7 cellular contexts compared by ENCODE assay signal in the genomic region with DNA sequence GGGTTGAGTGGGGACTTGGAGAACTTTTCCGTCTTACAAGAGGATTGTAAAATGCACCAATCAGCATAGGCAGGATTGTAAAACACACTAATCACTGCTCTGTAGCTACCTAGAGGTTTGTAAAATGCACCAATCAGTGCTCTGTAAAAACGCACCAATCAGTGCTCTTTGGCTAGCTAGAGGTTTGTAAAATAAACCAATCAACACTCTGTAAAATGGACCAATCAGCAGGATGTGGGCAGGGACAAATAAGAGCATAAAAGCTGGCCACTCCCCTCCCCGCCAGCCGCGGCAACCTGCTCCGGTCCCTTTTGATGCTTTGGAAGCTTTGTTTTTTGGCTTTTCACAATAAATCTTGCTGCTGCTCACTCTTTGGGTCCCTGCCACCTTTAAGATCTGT. TPM values are rescaled to one million over a fixed set of nuclear protein-coding genes. Genes with fewer than 3 reads are reported as not detected.
DNase-seq lines count a peak whose midpoint lies in the region; ATAC-seq, FAIRE-seq and TF ChIP-seq lines count a peak whose summit lies in the region.
"Not testable (repeated sequence)": the region's sequence is repeated elsewhere in the genome, so short reads cannot be mapped to it uniquely, and the experiment has no call there.

No MANE protein-coding gene starts in this region.

- H3K18ac ChIP-seq in H1 (ENCODE audit: extremely low read depth, low read length): not testable (repeated sequence)

- not testable (repeated sequence) for H3K4me3 Mint-ChIP-seq in WTC11; dendritic cell treated with granulocyte-macrophage colony-stimulating factor and Interleukin-4, amounts not matched to agents 40 ng/mL and 50 ng/mL, for 4 days

- in situ Hi-C loops in K562 (cut with MboI); HepG2 (cut with HindIII; ENCODE audit: extremely low pct_ligation_motif_present, low pct_unique_long_range_greater_than_20kb): not testable (repeated sequence)

- H3K9me1 ChIP-seq in K562 (ENCODE audit: control insufficient read depth, insufficient read depth, low read length): not testable (repeated sequence)

- not testable (repeated sequence) for H3K9ac ChIP-seq in K562 (ENCODE audit: insufficient read depth in 1 of 2, low read depth in 2 of 2, low read length in 2 of 2); colonic mucosa (ENCODE audit: low read depth in 2 of 2, low read length in 2 of 2); H1 (replicated peaks in 1 of 4; ENCODE audit: extremely low read depth in 1 of 4, low read depth in 3 of 4, low read length in 3 of 4); HepG2 (ENCODE audit: insufficient read depth, low read depth, low read length)

- H2AK5ac ChIP-seq in H1 (ENCODE audit: low read depth, low read length): not testable (repeated sequence)

- H3K23ac ChIP-seq in H1 (ENCODE audit: insufficient read length): not testable (repeated sequence)

- FAIRE-seq in K562 (lab: Jason Lieb, UNC); H1 (lab: Jason Lieb, UNC); HepG2 (lab: Jason Lieb, UNC): not testable (repeated sequence)

- not testable (repeated sequence) for H4K91ac ChIP-seq in H1 (replicated peaks; ENCODE audit: insufficient read length, low read length)

- H3K4me3 ChIP-seq in K562; colonic mucosa; H1 (ENCODE audit: extremely low read depth in 1 of 4, insufficient read depth in 2 of 4, low read depth in 3 of 4, low read length in 4 of 4); HepG2 (replicated peaks in 1 of 3; ENCODE audit: insufficient read depth in 1 of 3, low read depth in 2 of 3, low read length in 3 of 3): not testable (repeated sequence)

- H3K27ac ChIP-seq in RWPE1 (peak overlapping the region; percentile 73), colonic mucosa (peak overlapping the region; percentile 62)
- not testable (repeated sequence) for H3K27ac ChIP-seq in K562 (ENCODE audit: extremely low read depth, low read depth, low read length); H1 (ENCODE audit: low read depth, low read length); HepG2 (ENCODE audit: extremely low read length, insufficient read depth, low read length)

- not testable (repeated sequence) for H3K36me3 ChIP-seq in K562 (ENCODE audit: control insufficient read depth, insufficient read depth, low read length); colonic mucosa; H1 (ENCODE audit: control insufficient read depth in 2 of 4, insufficient read depth in 4 of 4, low read length in 3 of 4); HepG2 (replicated peaks in 1 of 2; ENCODE audit: control insufficient read depth in 1 of 2, insufficient read depth in 2 of 2, low read length in 2 of 2)

- not testable (repeated sequence) for ATAC-seq in WTC11, K562, HepG2

- not testable (repeated sequence) for H3K9me3 ChIP-seq in K562 (replicated peaks; ENCODE audit: control insufficient read depth, insufficient read depth, low read depth, low read length); colonic mucosa; H1 (ENCODE audit: insufficient read depth in 2 of 2, low read depth in 1 of 2, low read length in 1 of 2); HepG2 (ENCODE audit: low read length)

- H3K4me1 Mint-ChIP-seq in WTC11: peaks cover 18% of the 10 kb centered on the region
- peaks cover 15% of the 10 kb centered on the region for H3K4me1 Mint-ChIP-seq in dendritic cell treated with granulocyte-macrophage colony-stimulating factor and Interleukin-4, amounts not matched to agents 40 ng/mL and 50 ng/mL, for 4 days (ENCODE audit: low read depth)

- not testable (repeated sequence) for TF ChIP-seq CTCF in RWPE1 (conservative IDR thresholded peaks at IDR 0.05; ENCODE audit: low read depth); WTC11 (IDR thresholded peaks at IDR 0.05); K562 (IDR thresholded peaks at IDR 0.05 in 2 of 3, conservative IDR thresholded peaks at IDR 0.05 in 1 of 3; ENCODE audit: insufficient read depth in 2 of 3, low read depth in 1 of 3, low read length in 3 of 3); colonic mucosa (IDR thresholded peaks at IDR 0.05); H1 (IDR thresholded peaks at IDR 0.05; ENCODE audit: control extremely low read depth in 1 of 3, insufficient read depth in 1 of 3, low read depth in 1 of 3, low read length in 3 of 3); HepG2 (CRISPR knock-in tag; IDR thresholded peaks at IDR 0.05)

- H2BK15ac ChIP-seq in H1 (ENCODE audit: low read length): not testable (repeated sequence)

- POLR2A ChIA-PET in RWPE1 (lab: Yijun Ruan, JAX; ENCODE audit: low non-redundant PET); WTC11 (lab: Charles Lee): not testable (repeated sequence)
- POLR2A ChIA-PET in K562 (lab: Yijun Ruan, JAX): interaction anchor here (0.6 to 1.3 kb wide), 4 partner anchors 10 to 443 kb away, joined by 3 to 5 read pairs (median 4); no protein-coding TSS in a partner anchor
- POLR2A ChIA-PET in H1 (lab: Charles Lee; ENCODE audit: partially characterized antibody): interaction anchor here (0.7 kb wide), 1 partner anchor 14 kb away, joined by 3 read pairs; no protein-coding TSS in a partner anchor
- POLR2A ChIA-PET in HepG2 (lab: Yijun Ruan, JAX): interaction anchor here (0.6 kb wide), 1 partner anchor 417 kb away, joined by 3 read pairs; no protein-coding TSS in a partner anchor

- H4K8ac ChIP-seq in H1 (ENCODE audit: extremely low read depth, insufficient read depth, low read length): not testable (repeated sequence)

- H2AFZ ChIP-seq in K562 (ENCODE audit: low read depth, low read length); H1 (ENCODE audit: low read length); HepG2 (ENCODE audit: low read length): not testable (repeated sequence)

- not testable (repeated sequence) for TF ChIP-seq POLR2A in K562 (conservative IDR thresholded peaks at IDR 0.05); H1 (IDR thresholded peaks at IDR 0.05; ENCODE audit: control extremely low read depth in 1 of 2, low read depth in 2 of 2, low read length in 2 of 2); HepG2 (IDR thresholded peaks at IDR 0.05; ENCODE audit: insufficient read depth in 1 of 2, low read depth in 2 of 2, low read length in 2 of 2)

- H2BK20ac ChIP-seq in H1 (ENCODE audit: low read length): not testable (repeated sequence)

- CTCF ChIA-PET in RWPE1 (lab: Yijun Ruan, JAX): interaction anchor here (0.6 to 1.0 kb wide), 2 partner anchors 24 to 426 kb away, joined by 3 read pairs; a partner anchor contains a TSS
- CTCF ChIA-PET in WTC11 (lab: Charles Lee): interaction anchor here (0.6 kb wide), 1 partner anchor 62 kb away, joined by 3 read pairs; no protein-coding TSS in a partner anchor
- CTCF ChIA-PET in K562 (lab: Yijun Ruan, JAX; ENCODE audit: low intra/inter-chr PET ratio); HepG2 (lab: Yijun Ruan, JAX; ENCODE audit: low intra/inter-chr PET ratio, low total read pairs): not testable (repeated sequence)
- CTCF ChIA-PET in H1 (lab: Charles Lee; ENCODE audit: partially characterized antibody): interaction anchor here (0.6 kb wide), 1 partner anchor 809 kb away, joined by 3 read pairs; no protein-coding TSS in a partner anchor

- H3K27ac Mint-ChIP-seq in WTC11: not testable (repeated sequence)
- peak overlapping the region; percentile 32 for H3K27ac Mint-ChIP-seq in dendritic cell treated with granulocyte-macrophage colony-stimulating factor and Interleukin-4, amounts not matched to agents 40 ng/mL and 50 ng/mL, for 4 days

- not testable (repeated sequence) for H3K27me3 Mint-ChIP-seq in WTC11 (ENCODE audit: low read depth); dendritic cell treated with granulocyte-macrophage colony-stimulating factor and Interleukin-4, amounts not matched to agents 40 ng/mL and 50 ng/mL, for 4 days

- not testable (repeated sequence) for H3K23me2 ChIP-seq in H1 (ENCODE audit: low read depth, low read length)

- H3K4ac ChIP-seq in H1 (replicated peaks; ENCODE audit: insufficient read length, low read depth, low read length): not testable (repeated sequence)

- 18% methylated on average over 5 of the region's 6 CpGs for WGBS in K562 (ENCODE audit: insufficient coverage, low coverage, missing lambda C conversion rate)
- 87% methylated on average over 6 of the region's 6 CpGs; no CpG with 5 or more reads in 1 of the 2 experiments for WGBS in H1 (ENCODE audit: extremely low coverage in 1 of 2, insufficient coverage in 1 of 2, insufficient read length in 1 of 2, insufficient replicate concordance in 2 of 2, low coverage in 1 of 2, low lambda C conversion rate in 2 of 2, missing lambda C conversion rate in 1 of 2), 2 experiments
- 88% methylated on average over 6 of the region's 6 CpGs for WGBS in HepG2 (ENCODE audit: low lambda C conversion rate)

- not testable (repeated sequence) for TF ChIP-seq RAD21 in K562 (CRISPR knock-in tag; conservative IDR thresholded peaks at IDR 0.05 in 1 of 2, IDR thresholded peaks at IDR 0.05 in 1 of 2); H1 (IDR thresholded peaks at IDR 0.05 in 1 of 2, conservative IDR thresholded peaks at IDR 0.05 in 1 of 2; ENCODE audit: low read depth in 2 of 2, low read length in 2 of 2); HepG2 (CRISPR knock-in tag; IDR thresholded peaks at IDR 0.05)

- not testable (repeated sequence) for H3K36me3 Mint-ChIP-seq in WTC11; dendritic cell treated with granulocyte-macrophage colony-stimulating factor and Interleukin-4, amounts not matched to agents 40 ng/mL and 50 ng/mL, for 4 days (ENCODE audit: low read depth)

- not testable (repeated sequence) for DNase-seq in RWPE1 (ENCODE audit: low spot score); WTC11 (ENCODE audit: low spot score); K562 (ENCODE audit: extremely low read depth in 1 of 4, low spot score in 3 of 4); colonic mucosa; H1 (ENCODE audit: low read depth in 1 of 2, low spot score in 2 of 2); HepG2 (ENCODE audit: low spot score)

- not testable (repeated sequence) for H4K5ac ChIP-seq in H1 (ENCODE audit: insufficient read length, low read depth, low read length)

- H2BK12ac ChIP-seq in H1 (ENCODE audit: low read depth, low read length): not testable (repeated sequence)

- H3K4me1 ChIP-seq in K562 (replicated peaks in 1 of 2; ENCODE audit: control insufficient read depth in 2 of 2, insufficient read depth in 2 of 2, low read length in 2 of 2); colonic mucosa; H1 (replicated peaks in 1 of 4; ENCODE audit: control insufficient read depth in 3 of 4, insufficient read depth in 4 of 4, low read length in 3 of 4): not testable (repeated sequence)
- H3K4me1 ChIP-seq in HepG2 (ENCODE audit: insufficient read depth, low read length): peaks cover 71% of the 10 kb centered on the region

- not testable (repeated sequence) for H3K14ac ChIP-seq in H1 (ENCODE audit: insufficient read length)

- TF ChIP-seq EP300 in K562 (IDR thresholded peaks at IDR 0.05; ENCODE audit: low read length); H1 (IDR thresholded peaks at IDR 0.05; ENCODE audit: borderline replicate concordance in 1 of 2, low read depth in 2 of 2, low read length in 2 of 2); HepG2 (IDR thresholded peaks at IDR 0.05; ENCODE audit: low read depth in 2 of 2, low read length in 2 of 2); HepG2 (CRISPR knock-in tag; IDR thresholded peaks at IDR 0.05; ENCODE audit: borderline replicate concordance): not testable (repeated sequence)

- H3K56ac ChIP-seq in H1 (replicated peaks; ENCODE audit: insufficient read length, low read depth, low read length): not testable (repeated sequence)

- H2BK5ac ChIP-seq in H1 (ENCODE audit: low read depth, low read length): not testable (repeated sequence)

- H2BK120ac ChIP-seq in H1 (replicated peaks; ENCODE audit: low read depth, low read length): not testable (repeated sequence)

- not testable (repeated sequence) for H3K9me3 Mint-ChIP-seq in WTC11; dendritic cell treated with granulocyte-macrophage colony-stimulating factor and Interleukin-4, amounts not matched to agents 40 ng/mL and 50 ng/mL, for 4 days

- intact Hi-C loops in K562 (cut with micrococcal nuclease); colonic mucosa (cut with DNase I); dendritic cell treated with granulocyte-macrophage colony-stimulating factor and Interleukin-4, amounts not matched to agents 40 ng/mL and 50 ng/mL, for 4 days (cut with micrococcal nuclease); HepG2 (cut with micrococcal nuclease; ENCODE audit: unreplicated experiment): not testable (repeated sequence)

- H3K27me3 ChIP-seq in K562 (ENCODE audit: control insufficient read depth in 2 of 2, insufficient read depth in 2 of 2, low read length in 2 of 2): peaks cover 8 to 34% of the 10 kb centered on the region in 2 experiments; a peak in 4 of 5 replicates
- H3K27me3 ChIP-seq in colonic mucosa; H1 (replicated peaks in 1 of 4; ENCODE audit: control insufficient read depth in 3 of 4, extremely low read depth in 1 of 4, insufficient read depth in 3 of 4, low read length in 3 of 4); HepG2 (ENCODE audit: control insufficient read depth in 1 of 2, insufficient read depth in 2 of 2, low read length in 2 of 2): not testable (repeated sequence)

- not testable (repeated sequence) for H3K79me1 ChIP-seq in H1 (ENCODE audit: low read depth, low read length)

- H4K20me1 ChIP-seq in K562 (replicated peaks; ENCODE audit: control insufficient read depth, insufficient read depth, low read length); H1 (replicated peaks in 1 of 2; ENCODE audit: control insufficient read depth in 1 of 2, insufficient read depth in 2 of 2, low read length in 2 of 2); HepG2 (ENCODE audit: insufficient read depth, low read length): not testable (repeated sequence)

- not testable (repeated sequence) for BruUV-seq in K562 (replicated peaks; lab: Mats Ljungman, UMichigan); HepG2 (replicated peaks; lab: Mats Ljungman, UMichigan)

- H3K4me2 ChIP-seq in K562 (ENCODE audit: insufficient read depth, low read length); H1 (ENCODE audit: insufficient read depth in 1 of 2, low read depth in 2 of 2, low read length in 2 of 2); HepG2 (ENCODE audit: low read depth, low read length): not testable (repeated sequence)

- H3K79me2 ChIP-seq in K562 (ENCODE audit: control insufficient read depth, insufficient read depth, low read length); H1 (ENCODE audit: control insufficient read depth in 1 of 2, insufficient read depth in 2 of 2, low read length in 2 of 2); HepG2 (ENCODE audit: insufficient read depth, low read length): not testable (repeated sequence)

RNA-seq across cellular contexts. Expression of a gene that starts 24.0 kb away (rescaled TPM):
- total RNA-seq in WTC11 (2021) (77.0 to 88.7 TPM (median 78.4 TPM) in 3 replicates), K562 (2014; rRNA removed) (197 and 224 TPM in 2 replicates), K562 (2014; rRNA removed; fragmentation: Illumina TruSeq; extraction: Trizol) (239 and 267 TPM in 2 replicates), K562 (2015; rRNA removed; fragmentation: Illumina TruSeq; extraction: Trizol) (184 and 203 TPM in 2 replicates), K562 (2021) (152 and 160 TPM in 2 replicates), colonic mucosa (10 to 100 TPM; 39.7 to 76.0 TPM), HepG2 (2016; rRNA removed; fragmentation: Illumina TruSeq; extraction: Trizol) (122 and 176 TPM in 2 replicates)
- total RNA-seq in K562 (2011; cell fraction: chromatin; rRNA removed; ENCODE audit: low replicate concordance): 33.9 and 37.6 TPM in 2 replicates
- 30.0 and 31.3 TPM in 2 replicates for total RNA-seq in K562 (2011; cell fraction: nucleolus; rRNA removed)
- 35.6 and 63.0 TPM in 2 replicates for total RNA-seq in K562 (2011; cell fraction: nucleoplasm; rRNA removed)
- polyA plus RNA-seq in K562 (2011; rRNA removed) (126 and 174 TPM in 2 replicates), K562 (2014; fragmentation: Illumina TruSeq; extraction: Trizol) (261 and 303 TPM in 2 replicates), K562 (2014; fragmentation: Nextera tagmentation; extraction: Ambion mirVana) (10 to 100 TPM; 47.5 to 63.9 TPM), K562 (2014; rRNA removed) (161 and 162 TPM in 2 replicates), H1 (2011; rRNA removed) (41.6 and 49.9 TPM in 2 replicates), HepG2 (2011; rRNA removed) (36.0 and 42.1 TPM in 2 replicates)
- polyA plus RNA-seq in K562 (2011; cell fraction: cytosol; rRNA removed): 69.8 and 130 TPM in 2 replicates
- 73.0 and 80.9 TPM in 2 replicates for polyA plus RNA-seq in K562 (2011; cell fraction: nucleus; rRNA removed)
- 119 and 134 TPM in 2 replicates for polyA plus RNA-seq in K562 (2012)
- polyA minus RNA-seq in K562 (2011; rRNA and poly(A)+ RNA removed): 101 and 123 TPM in 2 replicates
- 51.2 and 61.3 TPM in 2 replicates for polyA minus RNA-seq in K562 (2011; cell fraction: cytosol; rRNA and poly(A)+ RNA removed)
- polyA minus RNA-seq in K562 (2011; cell fraction: nucleus; rRNA and poly(A)+ RNA removed): 41.2 and 50.1 TPM in 2 replicates
- total RNA-seq in H1 (2021; fragmentation: NEBNext Ultra II Directional; extraction: Animal tissue kit (Norgen Biotek cat#: 25700)): 92.3 and 96.5 TPM in 2 replicates
- 45.7 TPM for polyA plus RNA-seq in H1 (2011; cell fraction: cytosol; rRNA removed)
- 154 TPM for polyA plus RNA-seq in H1 (2011; cell fraction: nucleus; rRNA removed)
- polyA plus RNA-seq in H1 (2012, experiment 1 of 2): 68.3 to 99.9 TPM (median 81.2 TPM) in 4 replicates
- 35.3 TPM for polyA plus RNA-seq in H1 (2012, experiment 2 of 2)
- 147 TPM for polyA plus RNA-seq in H1 (2013, experiment 1 of 2)
- 137 TPM for polyA plus RNA-seq in H1 (2013, experiment 2 of 2)
- 37.9 and 39.7 TPM in 2 replicates for polyA minus RNA-seq in H1 (2011; rRNA and poly(A)+ RNA removed)
- polyA minus RNA-seq in H1 (2011; cell fraction: cytosol; rRNA and poly(A)+ RNA removed): 25.3 TPM
- polyA minus RNA-seq in H1 (2011; cell fraction: nucleus; rRNA and poly(A)+ RNA removed): 168 TPM
- 1,005 and 1,074 TPM in 2 replicates for total RNA-seq in HepG2 (2016; cell fraction: cytosol; rRNA removed; fragmentation: Illumina TruSeq; extraction: Trizol; ENCODE audit: low read depth)
- total RNA-seq in HepG2 (2016; cell fraction: insoluble cytoplasmic fraction; rRNA removed; fragmentation: Illumina TruSeq; extraction: Trizol): 110 and 173 TPM in 2 replicates
- total RNA-seq in HepG2 (2016; cell fraction: membrane; rRNA removed; fragmentation: Illumina TruSeq; extraction: Trizol): 817 and 824 TPM in 2 replicates
- 71.9 and 77.8 TPM in 2 replicates for total RNA-seq in HepG2 (2016; cell fraction: nucleus; rRNA removed; fragmentation: Illumina TruSeq; extraction: Trizol)
- 36.5 and 39.7 TPM in 2 replicates for polyA plus RNA-seq in HepG2 (2011; cell fraction: cytosol; rRNA removed)
- polyA plus RNA-seq in HepG2 (2011; cell fraction: nucleus; rRNA removed): 30.0 and 32.8 TPM in 2 replicates
- polyA plus RNA-seq in HepG2 (2012): 67.4 and 79.3 TPM in 2 replicates
- polyA plus RNA-seq in HepG2 (2016; cell fraction: cytosol; fragmentation: Illumina TruSeq; extraction: Trizol; ENCODE audit: low read depth): 1,318 and 1,338 TPM in 2 replicates
- 121 and 126 TPM in 2 replicates for polyA plus RNA-seq in HepG2 (2016; cell fraction: insoluble cytoplasmic fraction; fragmentation: Illumina TruSeq; extraction: Trizol; ENCODE audit: low read depth)
- 873 and 884 TPM in 2 replicates for polyA plus RNA-seq in HepG2 (2016; cell fraction: membrane; fragmentation: Illumina TruSeq; extraction: Trizol; ENCODE audit: low read depth)
- polyA plus RNA-seq in HepG2 (2016; cell fraction: nucleus; fragmentation: Illumina TruSeq; extraction: Trizol; ENCODE audit: insufficient read depth, low read depth): 118 and 129 TPM in 2 replicates
- polyA minus RNA-seq in HepG2 (2011; rRNA and poly(A)+ RNA removed; ENCODE audit: low replicate concordance): 25.1 and 47.9 TPM in 2 replicates
- polyA minus RNA-seq in HepG2 (2011; cell fraction: cytosol; rRNA and poly(A)+ RNA removed): 16.9 and 22.6 TPM in 2 replicates
- polyA minus RNA-seq in HepG2 (2011; cell fraction: nucleus; rRNA and poly(A)+ RNA removed): 16.4 and 20.8 TPM in 2 replicates

RNA-seq across cellular contexts. Expression of a gene that starts 50.0 kb away (rescaled TPM):
- total RNA-seq in WTC11 (2021) (42.0 to 50.0 TPM (median 45.1 TPM) in 3 replicates), K562 (2014; rRNA removed) (34.6 and 46.1 TPM in 2 replicates), K562 (2014; rRNA removed; fragmentation: Illumina TruSeq; extraction: Trizol) (43.9 and 53.6 TPM in 2 replicates), K562 (2015; rRNA removed; fragmentation: Illumina TruSeq; extraction: Trizol) (41.2 and 44.4 TPM in 2 replicates), K562 (2021) (20.4 and 23.5 TPM in 2 replicates), colonic mucosa (10 to 100 TPM; 53.7 to 65.1 TPM), HepG2 (2016; rRNA removed; fragmentation: Illumina TruSeq; extraction: Trizol) (40.6 and 59.2 TPM in 2 replicates)
- 9.9 and 21.4 TPM in 2 replicates for total RNA-seq in K562 (2011; cell fraction: chromatin; rRNA removed; ENCODE audit: low replicate concordance)
- 6.2 and 8.7 TPM in 2 replicates for total RNA-seq in K562 (2011; cell fraction: nucleolus; rRNA removed)
- total RNA-seq in K562 (2011; cell fraction: nucleoplasm; rRNA removed): 13.3 and 17.4 TPM in 2 replicates
- polyA plus RNA-seq in K562 (2011; rRNA removed) (35.9 and 40.8 TPM in 2 replicates), K562 (2014; fragmentation: Illumina TruSeq; extraction: Trizol) (58.1 and 73.6 TPM in 2 replicates), K562 (2014; fragmentation: Nextera tagmentation; extraction: Ambion mirVana) (10 to 100 TPM; 62.0 to 71.2 TPM), K562 (2014; rRNA removed) (45.2 and 47.5 TPM in 2 replicates), H1 (2011; rRNA removed) (19.8 and 29.4 TPM in 2 replicates), HepG2 (2011; rRNA removed) (24.6 and 33.7 TPM in 2 replicates)
- polyA plus RNA-seq in K562 (2011; cell fraction: cytosol; rRNA removed): 20.1 and 34.4 TPM in 2 replicates
- polyA plus RNA-seq in K562 (2011; cell fraction: nucleus; rRNA removed): 13.5 and 20.6 TPM in 2 replicates
- polyA plus RNA-seq in K562 (2012): 31.5 and 40.7 TPM in 2 replicates
- 23.6 and 32.2 TPM in 2 replicates for polyA minus RNA-seq in K562 (2011; rRNA and poly(A)+ RNA removed)
- 8.9 and 11.3 TPM in 2 replicates for polyA minus RNA-seq in K562 (2011; cell fraction: cytosol; rRNA and poly(A)+ RNA removed)
- 7.8 and 16.4 TPM in 2 replicates for polyA minus RNA-seq in K562 (2011; cell fraction: nucleus; rRNA and poly(A)+ RNA removed)
- total RNA-seq in H1 (2021; fragmentation: NEBNext Ultra II Directional; extraction: Animal tissue kit (Norgen Biotek cat#: 25700)): 32.2 and 36.4 TPM in 2 replicates
- polyA plus RNA-seq in H1 (2011; cell fraction: cytosol; rRNA removed): 43.4 TPM
- polyA plus RNA-seq in H1 (2011; cell fraction: nucleus; rRNA removed): 21.7 TPM
- polyA plus RNA-seq in H1 (2012, experiment 1 of 2): 29.1 to 47.7 TPM (median 36.0 TPM) in 4 replicates
- 3.0 TPM for polyA plus RNA-seq in H1 (2012, experiment 2 of 2)
- polyA plus RNA-seq in H1 (2013, experiment 1 of 2): 80.1 TPM
- polyA plus RNA-seq in H1 (2013, experiment 2 of 2): 84.4 TPM
- polyA minus RNA-seq in H1 (2011; rRNA and poly(A)+ RNA removed): 10.4 and 17.7 TPM in 2 replicates
- polyA minus RNA-seq in H1 (2011; cell fraction: cytosol; rRNA and poly(A)+ RNA removed): 12.7 TPM
- 28.7 TPM for polyA minus RNA-seq in H1 (2011; cell fraction: nucleus; rRNA and poly(A)+ RNA removed)
- 23.2 and 29.0 TPM in 2 replicates for total RNA-seq in HepG2 (2016; cell fraction: cytosol; rRNA removed; fragmentation: Illumina TruSeq; extraction: Trizol; ENCODE audit: low read depth)
- total RNA-seq in HepG2 (2016; cell fraction: insoluble cytoplasmic fraction; rRNA removed; fragmentation: Illumina TruSeq; extraction: Trizol): 41.6 and 55.7 TPM in 2 replicates
- total RNA-seq in HepG2 (2016; cell fraction: membrane; rRNA removed; fragmentation: Illumina TruSeq; extraction: Trizol): 47.8 and 50.6 TPM in 2 replicates
- total RNA-seq in HepG2 (2016; cell fraction: nucleus; rRNA removed; fragmentation: Illumina TruSeq; extraction: Trizol): 17.9 and 23.1 TPM in 2 replicates
- polyA plus RNA-seq in HepG2 (2011; cell fraction: cytosol; rRNA removed): 20.9 and 29.7 TPM in 2 replicates
- 16.6 and 28.3 TPM in 2 replicates for polyA plus RNA-seq in HepG2 (2011; cell fraction: nucleus; rRNA removed)
- 31.1 and 36.0 TPM in 2 replicates for polyA plus RNA-seq in HepG2 (2012)
- polyA plus RNA-seq in HepG2 (2016; cell fraction: cytosol; fragmentation: Illumina TruSeq; extraction: Trizol; ENCODE audit: low read depth): 33.6 and 40.0 TPM in 2 replicates
- 68.6 and 71.5 TPM in 2 replicates for polyA plus RNA-seq in HepG2 (2016; cell fraction: insoluble cytoplasmic fraction; fragmentation: Illumina TruSeq; extraction: Trizol; ENCODE audit: low read depth)
- polyA plus RNA-seq in HepG2 (2016; cell fraction: membrane; fragmentation: Illumina TruSeq; extraction: Trizol; ENCODE audit: low read depth): 44.5 and 54.2 TPM in 2 replicates
- 38.5 and 43.8 TPM in 2 replicates for polyA plus RNA-seq in HepG2 (2016; cell fraction: nucleus; fragmentation: Illumina TruSeq; extraction: Trizol; ENCODE audit: insufficient read depth, low read depth)
- 3.4 and 7.8 TPM in 2 replicates for polyA minus RNA-seq in HepG2 (2011; rRNA and poly(A)+ RNA removed; ENCODE audit: low replicate concordance)
- polyA minus RNA-seq in HepG2 (2011; cell fraction: cytosol; rRNA and poly(A)+ RNA removed): 7.6 and 10.5 TPM in 2 replicates
- polyA minus RNA-seq in HepG2 (2011; cell fraction: nucleus; rRNA and poly(A)+ RNA removed): 16.4 and 20.8 TPM in 2 replicates
